ENCODE assay signal across 2 cellular contexts in the genomic region with DNA sequence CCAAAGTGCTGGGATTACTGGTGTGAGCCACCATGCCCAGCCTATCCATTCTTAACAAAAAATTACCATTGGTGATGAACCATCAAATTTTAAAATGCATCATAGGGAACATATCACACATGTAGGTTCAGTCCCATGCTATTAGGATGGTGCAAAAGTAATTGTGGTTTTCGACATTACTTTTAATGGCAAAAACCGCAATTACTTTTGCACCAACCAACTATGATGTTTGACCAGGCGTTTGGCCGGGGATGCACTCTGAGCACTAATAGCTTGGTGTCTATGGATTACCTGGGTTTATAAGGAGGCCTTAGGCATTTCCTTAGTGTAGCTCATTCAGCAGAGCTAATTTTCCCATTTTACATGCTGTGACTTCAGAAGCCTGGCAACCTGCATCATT.
A peak's percentile ranks its signal among the peaks of the same experiment; 100 is the strongest.
TF ChIP-seq lines count a peak whose summit lies in the region.

No MANE protein-coding gene starts in this region.

TF ChIP-seq in IMR-90, 13 proteins besides CTCF, POLR2A, EP300 and RAD21:
- TF ChIP-seq MXI1 (IDR thresholded peaks at IDR 0.05; ENCODE audit: borderline replicate concordance, low read depth, low read length) = no peak
- no peak for TF ChIP-seq CHD1 (IDR thresholded peaks at IDR 0.05; ENCODE audit: low read depth, low read length)
- no peak for TF ChIP-seq MAZ (IDR thresholded peaks at IDR 0.05; ENCODE audit: borderline replicate concordance, low read depth, low read length)
- no peak for TF ChIP-seq NFE2L2 (IDR thresholded peaks at IDR 0.05; ENCODE audit: low read depth, low read length)
- no peak for TF ChIP-seq RFX5 (IDR thresholded peaks at IDR 0.05; ENCODE audit: low read depth, low read length)
- TF ChIP-seq BHLHE40 (IDR thresholded peaks at IDR 0.05; ENCODE audit: low read depth, low read length) = no peak
- no peak for TF ChIP-seq FOS (IDR thresholded peaks at IDR 0.05; ENCODE audit: low read depth, low read length)
- TF ChIP-seq CEBPB (IDR thresholded peaks at IDR 0.05; ENCODE audit: low read depth, low read length) = no peak
- TF ChIP-seq, protein P1, sequence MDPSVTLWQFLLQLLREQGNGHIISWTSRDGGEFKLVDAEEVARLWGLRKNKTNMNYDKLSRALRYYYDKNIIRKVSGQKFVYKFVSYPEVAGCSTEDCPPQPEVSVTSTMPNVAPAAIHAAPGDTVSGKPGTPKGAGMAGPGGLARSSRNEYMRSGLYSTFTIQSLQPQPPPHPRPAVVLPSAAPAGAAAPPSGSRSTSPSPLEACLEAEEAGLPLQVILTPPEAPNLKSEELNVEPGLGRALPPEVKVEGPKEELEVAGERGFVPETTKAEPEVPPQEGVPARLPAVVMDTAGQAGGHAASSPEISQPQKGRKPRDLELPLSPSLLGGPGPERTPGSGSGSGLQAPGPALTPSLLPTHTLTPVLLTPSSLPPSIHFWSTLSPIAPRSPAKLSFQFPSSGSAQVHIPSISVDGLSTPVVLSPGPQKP (IDR thresholded peaks at IDR 0.05; ENCODE audit: borderline replicate concordance, low read depth, low read length) = no peak
- no peak for TF ChIP-seq MAFK (IDR thresholded peaks at IDR 0.05; ENCODE audit: low read depth, low read length)

TF ChIP-seq in K562, 482 proteins besides CTCF, POLR2A, EP300 and RAD21:
- TF ChIP-seq ZNF232 (CRISPR knock-in tag; IDR thresholded peaks at IDR 0.05) (no peak), MCM5 (IDR thresholded peaks at IDR 0.05; ENCODE audit: low read depth) (no peak), HNRNPH1 (optimal IDR thresholded peaks at IDR 0.05; ENCODE audit: low read depth, low read length) (no peak), RAD51 (IDR thresholded peaks at IDR 0.05; ENCODE audit: borderline replicate concordance, low read depth) (no peak)
- TF ChIP-seq, protein P2, sequence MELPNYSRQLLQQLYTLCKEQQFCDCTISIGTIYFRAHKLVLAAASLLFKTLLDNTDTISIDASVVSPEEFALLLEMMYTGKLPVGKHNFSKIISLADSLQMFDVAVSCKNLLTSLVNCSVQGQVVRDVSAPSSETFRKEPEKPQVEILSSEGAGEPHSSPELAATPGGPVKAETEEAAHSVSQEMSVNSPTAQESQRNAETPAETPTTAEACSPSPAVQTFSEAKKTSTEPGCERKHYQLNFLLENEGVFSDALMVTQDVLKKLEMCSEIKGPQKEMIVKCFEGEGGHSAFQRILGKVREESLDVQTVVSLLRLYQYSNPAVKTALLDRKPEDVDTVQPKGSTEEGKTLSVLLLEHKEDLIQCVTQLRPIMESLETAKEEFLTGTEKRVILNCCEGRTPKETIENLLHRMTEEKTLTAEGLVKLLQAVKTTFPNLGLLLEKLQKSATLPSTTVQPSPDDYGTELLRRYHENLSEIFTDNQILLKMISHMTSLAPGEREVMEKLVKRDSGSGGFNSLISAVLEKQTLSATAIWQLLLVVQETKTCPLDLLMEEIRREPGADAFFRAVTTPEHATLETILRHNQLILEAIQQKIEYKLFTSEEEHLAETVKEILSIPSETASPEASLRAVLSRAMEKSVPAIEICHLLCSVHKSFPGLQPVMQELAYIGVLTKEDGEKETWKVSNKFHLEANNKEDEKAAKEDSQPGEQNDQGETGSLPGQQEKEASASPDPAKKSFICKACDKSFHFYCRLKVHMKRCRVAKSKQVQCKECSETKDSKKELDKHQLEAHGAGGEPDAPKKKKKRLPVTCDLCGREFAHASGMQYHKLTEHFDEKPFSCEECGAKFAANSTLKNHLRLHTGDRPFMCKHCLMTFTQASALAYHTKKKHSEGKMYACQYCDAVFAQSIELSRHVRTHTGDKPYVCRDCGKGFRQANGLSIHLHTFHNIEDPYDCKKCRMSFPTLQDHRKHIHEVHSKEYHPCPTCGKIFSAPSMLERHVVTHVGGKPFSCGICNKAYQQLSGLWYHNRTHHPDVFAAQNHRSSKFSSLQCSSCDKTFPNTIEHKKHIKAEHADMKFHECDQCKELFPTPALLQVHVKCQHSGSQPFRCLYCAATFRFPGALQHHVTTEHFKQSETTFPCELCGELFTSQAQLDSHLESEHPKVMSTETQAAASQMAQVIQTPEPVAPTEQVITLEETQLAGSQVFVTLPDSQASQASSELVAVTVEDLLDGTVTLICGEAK (IDR thresholded peaks at IDR 0.05) = peak; percentile 60
- TF ChIP-seq, protein P2 (CRISPR knock-in tag; IDR thresholded peaks at IDR 0.05) = no peak
